9 cellular contexts compared by ENCODE assay signal in genomic region chr1:19811206-19811851, GRCh38. TPM values are rescaled to one million over a fixed set of nuclear protein-coding genes. Genes with fewer than 3 reads are reported as not detected.
A peak's percentile ranks its signal among the peaks of the same experiment; 100 is the strongest.
DNase-seq lines count a peak whose midpoint lies in the region; ATAC-seq and TF ChIP-seq lines count a peak whose summit lies in the region.
"Had no signal": no experiment of that assay in that cellular context is flagged by ENCODE, and none has a peak within 500 bp of the region (broad histone marks: within the 10 kb centered on the region; RNA-seq: fewer than 3 reads in every experiment).

No MANE protein-coding gene starts in this region.

- no peaks in the 10 kb centered on the region for H3K27me3 Mint-ChIP-seq in activated naive CD8-positive, alpha-beta T cell treated with anti-CD3 and anti-CD28 coated beads for 36 hours

- H3K36me3 Mint-ChIP-seq in activated naive CD8-positive, alpha-beta T cell treated with anti-CD3 and anti-CD28 coated beads for 36 hours = no peaks in the 10 kb centered on the region

- no peaks in the 10 kb centered on the region for H3K27me3 ChIP-seq in SJCRH30
- H3K27me3 ChIP-seq in kidney epithelial cell (ENCODE audit: control insufficient read depth, insufficient read depth, low read length) = no peaks in the 10 kb centered on the region
- H3K27me3 ChIP-seq: BLaER1 had no signal

- no peak overlapping the region for H3K4me3 ChIP-seq in SJCRH30
- H3K4me3 ChIP-seq in kidney epithelial cell (ENCODE audit: low read depth, low read length) = no peak overlapping the region
- H3K4me3 ChIP-seq: BLaER1 had no signal

- H3K9me3 ChIP-seq in SJCRH30 (replicated peaks) = 0 out of 2 replicates have a peak, but pooled peaks cover 5% of the 10 kb centered on the region
- H3K9me3 ChIP-seq: BLaER1 had no signal

- H3K36me3 ChIP-seq in SJCRH30 (no peaks in the 10 kb centered on the region), kidney epithelial cell (ENCODE audit: control insufficient read depth, insufficient read depth, low read length) (no peaks in the 10 kb centered on the region)
- H3K36me3 ChIP-seq: BLaER1 had no signal

- no peak overlapping the region for H3K4me3 Mint-ChIP-seq in activated naive CD8-positive, alpha-beta T cell treated with anti-CD3 and anti-CD28 coated beads for 36 hours

- no peak for ATAC-seq in HG03432 (IDR thresholded peaks at IDR 0.05; ENCODE audit: unreplicated experiment)

- no peak overlapping the region for H3K27ac Mint-ChIP-seq in activated naive CD8-positive, alpha-beta T cell treated with anti-CD3 and anti-CD28 coated beads for 36 hours

- no peaks in the 10 kb centered on the region for H3K4me1 Mint-ChIP-seq in activated naive CD8-positive, alpha-beta T cell treated with anti-CD3 and anti-CD28 coated beads for 36 hours

- H3K4me1 ChIP-seq in SJCRH30 = peaks cover 29% of the 10 kb centered on the region

- DNase-seq in NCI-H146 (lab: John Stamatoyannopoulos, UW) (peak; percentile 53), NCI-H146 treated with DMSO at 0.1 percent for 48 hours (lab: John Stamatoyannopoulos, UW; ENCODE audit: unreplicated experiment) (no peak), SJCRH30 (peak; percentile 51 to 60), kidney epithelial cell (ENCODE audit: low read depth) (no peak), NCI-H1092 (lab: John Stamatoyannopoulos, UW) (no peak)
- DNase-seq in activated naive CD8-positive, alpha-beta T cell treated with anti-CD3 and anti-CD28 coated beads for 36 hours = peak; percentile 53
- peak; percentile 15 to 41 for DNase-seq in stimulated activated CD8-positive, alpha-beta memory T cell treated with anti-CD3 and anti-CD28 coated beads, Interleukin-2, amount 100 ng/mL, for 48 hours (ENCODE audit: low read depth in 2 of 2)

- H3K9me3 Mint-ChIP-seq in activated naive CD8-positive, alpha-beta T cell treated with anti-CD3 and anti-CD28 coated beads for 36 hours = no peaks in the 10 kb centered on the region

- peak; percentile 51 for TF ChIP-seq CTCF in kidney epithelial cell (IDR thresholded peaks at IDR 0.05; ENCODE audit: insufficient read depth, low read length, poor library complexity, severe bottlenecking)

- no peak overlapping the region for H3K27ac ChIP-seq in SJCRH30
- H3K27ac ChIP-seq: BLaER1 had no signal

RNA-seq across cellular contexts. Expression of gene RNF186, which starts 3.8 kb away (rescaled TPM):
- 0.73 and 0.86 TPM in 2 replicates for total RNA-seq in SJCRH30 (2014; rRNA removed; shearing (Covaris generic))
- total RNA-seq in activated naive CD8-positive, alpha-beta T cell treated with anti-CD3 and anti-CD28 coated beads for 36 hours = not detected
- total RNA-seq in kidney epithelial cell = not detected in 2 replicates

RNA-seq across cellular contexts. Expression of gene TMCO4, which starts 11.6 kb away (rescaled TPM):
- 17.7 and 18.0 TPM in 2 replicates for total RNA-seq in SJCRH30 (2014; rRNA removed; shearing (Covaris generic))
- total RNA-seq in activated naive CD8-positive, alpha-beta T cell treated with anti-CD3 and anti-CD28 coated beads for 36 hours = 10 to 100 TPM; 12.5 to 13.9 TPM
- total RNA-seq in kidney epithelial cell = 11.8 and 13.0 TPM in 2 replicates

Comparison
In these comparisons a context has a peak if more than half of its experiments do, and no peak if none do; other contexts are left out.
1. DNase-seq: peak in NCI-H146 (single experiment), SJCRH30 (2 of 2), activated naive CD8-positive, alpha-beta T cell treated with anti-CD3 and anti-CD28 coated beads for 36 hours (single experiment) and stimulated activated CD8-positive, alpha-beta memory T cell treated with anti-CD3 and anti-CD28 coated beads, Interleukin-2, amount 100 ng/mL, for 48 hours (2 of 2); none in NCI-H146 treated with DMSO at 0.1 percent for 48 hours (single experiment), kidney epithelial cell (single experiment) and NCI-H1092 (single experiment).